In the genomic region with DNA sequence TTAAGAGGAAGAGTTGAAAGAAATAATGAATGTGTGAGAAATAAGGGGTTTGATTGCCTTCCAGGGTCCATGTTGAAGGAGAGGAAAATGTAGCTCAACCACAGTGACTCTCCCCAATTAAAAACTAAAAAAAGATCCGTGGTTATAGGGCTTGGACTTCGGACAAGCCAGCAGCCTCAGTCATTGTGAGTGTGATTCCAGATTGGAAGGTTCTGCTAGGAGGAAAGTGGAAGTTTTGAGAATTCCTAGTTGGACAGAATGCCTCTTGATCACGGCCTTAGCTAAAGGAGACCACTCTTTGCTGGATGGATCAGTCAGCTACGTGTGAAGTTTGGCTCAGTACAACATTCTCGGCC, we compare ENCODE assay signal across 9 cellular contexts. TPM values are rescaled to one million over a fixed set of nuclear protein-coding genes. Genes with fewer than 3 reads are reported as not detected.
DNase-seq lines count a peak whose midpoint lies in the region; ATAC-seq, FAIRE-seq and TF ChIP-seq lines count a peak whose summit lies in the region.
"Had no signal": no experiment of that assay in that cellular context is flagged by ENCODE, and none has a peak within 500 bp of the region (broad histone marks: within the 10 kb centered on the region; RNA-seq: fewer than 3 reads in every experiment).

No MANE protein-coding gene starts in this region.

- peaks cover 97% of the 10 kb centered on the region for H3K79me2 ChIP-seq in endothelial cell of umbilical vein (ENCODE audit: control insufficient read depth, insufficient read depth, low read length)

- H3K27ac ChIP-seq in Panc1 (ENCODE audit: low read length) (peak overlapping the region; percentile 96), endothelial cell of umbilical vein (ENCODE audit: insufficient read depth, low read depth, low read length) (no peak overlapping the region), sigmoid colon (peak overlapping the region; percentile 58 to 93 (median 78))

- TF ChIP-seq EP300 in sigmoid colon (IDR thresholded peaks at IDR 0.05), result no peak

- FAIRE-seq in endothelial cell of umbilical vein (lab: Jason Lieb, UNC), result no peak

- H3K9ac ChIP-seq in endothelial cell of umbilical vein (replicated peaks; ENCODE audit: extremely low read depth, insufficient read depth, low read length), result no peak overlapping the region
- H3K9ac ChIP-seq: parathyroid adenoma had no signal

- in situ Hi-C loops in Panc1 (cut with HindIII; ENCODE audit: low pct_unique_long_range_greater_than_20kb, low sequenced_read_pairs), result no loop called here

- DNase-seq in GM03348 (ENCODE audit: low spot score) (peak; percentile 46), Panc1 (ENCODE audit: low read depth, low spot score) (no peak), endothelial cell of umbilical vein (ENCODE audit: low read depth, low spot score) (no peak), sigmoid colon (no peak), UCSD-AML1 (lab: John Stamatoyannopoulos, UW; ENCODE audit: unreplicated experiment) (no peak), Kasumi-1 (lab: John Stamatoyannopoulos, UW) (no peak)
- no peak for DNase-seq in central memory CD4-positive, alpha-beta T cell
- DNase-seq: NCI-H2171 had no signal

- WGBS in sigmoid colon, 2 donors, result 12 to 56% methylated on average over 5 of the region's 5 CpGs

- no peaks in the 10 kb centered on the region for H3K9me3 ChIP-seq in Panc1 (ENCODE audit: control insufficient read depth, insufficient read depth, low read depth, low read length)
- no peaks in the 10 kb centered on the region for H3K9me3 ChIP-seq in endothelial cell of umbilical vein (replicated peaks; ENCODE audit: control insufficient read depth, insufficient read depth, low read length)
- no peaks in the 10 kb centered on the region for H3K9me3 ChIP-seq in sigmoid colon

- H2AFZ ChIP-seq in endothelial cell of umbilical vein (ENCODE audit: low read depth, low read length), result no peak overlapping the region
- H2AFZ ChIP-seq: parathyroid adenoma had no signal

- dilution Hi-C loops in endothelial cell of umbilical vein (cut with MboI; ENCODE audit: extremely low pct_ligation_motif_present, low sequenced_read_pairs), result loop anchor here (25.0 kb wide), 1 partner anchor 98 kb away; no protein-coding TSS in a partner anchor

- CTCF ChIA-PET in Panc1 (lab: Charles Lee), result no interaction called here
- CTCF ChIA-PET in endothelial cell of umbilical vein (lab: Charles Lee), result interaction anchor here (1.3 kb wide), 1 partner anchor 15 kb away, joined by 6 read pairs; no protein-coding TSS in a partner anchor

- H3K4me3 ChIP-seq in Panc1 (ENCODE audit: low read depth in 2 of 2, low read length in 2 of 2) (no peak overlapping the region), endothelial cell of umbilical vein (replicated peaks in 1 of 3; ENCODE audit: insufficient read depth in 1 of 3, low read depth in 1 of 3, low read length in 3 of 3) (no peak overlapping the region), sigmoid colon (no peak overlapping the region)

- BruUV-seq in Panc1 (replicated peaks; lab: Mats Ljungman, UMichigan) (no TSS peak), endothelial cell of umbilical vein (replicated peaks; lab: Mats Ljungman, UMichigan) (no TSS peak)

- POLR2A ChIA-PET in Panc1 (lab: Charles Lee), result no interaction called here
- POLR2A ChIA-PET in endothelial cell of umbilical vein (lab: Charles Lee), result no interaction called here

- no peaks in the 10 kb centered on the region for H3K36me3 ChIP-seq in Panc1 (ENCODE audit: control insufficient read depth, insufficient read depth, low read length)
- peaks cover 5 to 6% of the 10 kb centered on the region in 2 experiments for H3K36me3 ChIP-seq in endothelial cell of umbilical vein (ENCODE audit: control insufficient read depth in 2 of 2, extremely low read depth in 1 of 2, insufficient read depth in 2 of 2, low read length in 2 of 2)
- no peaks in the 10 kb centered on the region for H3K36me3 ChIP-seq in sigmoid colon

- intact Hi-C loops in Panc1 (cut with micrococcal nuclease; ENCODE audit: unreplicated experiment), result no loop called here
- intact Hi-C loops in endothelial cell of umbilical vein (cut with micrococcal nuclease), result no loop called here
- intact Hi-C loops in sigmoid colon (cut with DNase I), result no loop called here

- no peaks in the 10 kb centered on the region for H3K27me3 ChIP-seq in Panc1 (ENCODE audit: control insufficient read depth, insufficient read depth, low read length)
- H3K27me3 ChIP-seq in endothelial cell of umbilical vein (ENCODE audit: control insufficient read depth in 2 of 2, insufficient read depth in 2 of 2, low read length in 2 of 2), result no peaks in the 10 kb centered on the region
- no peaks in the 10 kb centered on the region for H3K27me3 ChIP-seq in sigmoid colon

- peaks cover 4% of the 10 kb centered on the region for H4K20me1 ChIP-seq in endothelial cell of umbilical vein (replicated peaks; ENCODE audit: control insufficient read depth, extremely low read depth, insufficient read depth, low read length)

- no peak overlapping the region for H3K4me2 ChIP-seq in endothelial cell of umbilical vein (ENCODE audit: insufficient read depth, low read length)

- no peaks in the 10 kb centered on the region for H3K9me1 ChIP-seq in endothelial cell of umbilical vein (replicated peaks; ENCODE audit: control insufficient read depth, extremely low read depth, insufficient read depth, low read length)

- H3K4me1 ChIP-seq in Panc1 (ENCODE audit: control insufficient read depth, insufficient read depth, low read length) (peaks cover 78% of the 10 kb centered on the region), endothelial cell of umbilical vein (ENCODE audit: control insufficient read depth, extremely low read depth, insufficient read depth, low read length) (peaks cover 19% of the 10 kb centered on the region), sigmoid colon (peaks cover 0 to 82% (median 74%) of the 10 kb centered on the region in 4 donors)

- TF ChIP-seq CTCF in Panc1 (IDR thresholded peaks at IDR 0.05) (no peak), endothelial cell of umbilical vein (IDR thresholded peaks at IDR 0.05; ENCODE audit: extremely low read depth in 1 of 2, insufficient read depth in 1 of 2, low read depth in 1 of 2, low read length in 2 of 2) (no peak), sigmoid colon (IDR thresholded peaks at IDR 0.05) (no peak)

- ATAC-seq in Panc1, result no peak

- TF ChIP-seq POLR2A in endothelial cell of umbilical vein (IDR thresholded peaks at IDR 0.05; ENCODE audit: low read depth, low read length), result no peak
- no peak for TF ChIP-seq POLR2A in sigmoid colon (IDR thresholded peaks at IDR 0.05)

TF ChIP-seq in endothelial cell of umbilical vein, 7 proteins besides CTCF, POLR2A, EP300 and RAD21:
- TF ChIP-seq FOS (IDR thresholded peaks at IDR 0.05; ENCODE audit: borderline replicate concordance, insufficient read depth, low read length) (no peak), POLR2AphosphoS5 (IDR thresholded peaks at IDR 0.05; ENCODE audit: insufficient read depth, low read depth, low read length) (peak; percentile 14), GATA2 (IDR thresholded peaks at IDR 0.05; ENCODE audit: insufficient read depth, insufficient read length, low read depth, low read length) (no peak)
TF ChIP-seq in endothelial cell of umbilical vein: peak in this region for 1.

RNA-seq across cellular contexts. Expression of gene FLNB, which starts 27.3 kb away (rescaled TPM):
- 309 TPM for total RNA-seq in Panc1 (2021; ENCODE audit: unreplicated experiment)
- polyA plus RNA-seq in Panc1 (2012; ENCODE audit: insufficient read length), result 366 TPM
- total RNA-seq in endothelial cell of umbilical vein, result 595 and 670 TPM in 2 replicates
- 479 and 516 TPM in 2 replicates for polyA plus RNA-seq in endothelial cell of umbilical vein
- polyA plus RNA-seq in endothelial cell of umbilical vein (2011; cell fraction: cytosol; rRNA removed), result 267 and 270 TPM in 2 replicates
- polyA plus RNA-seq in endothelial cell of umbilical vein (2011; cell fraction: nucleus; rRNA removed), result 3,546 and 4,297 TPM in 2 replicates
- 427 and 466 TPM in 2 replicates for polyA plus RNA-seq in endothelial cell of umbilical vein (2012)
- polyA minus RNA-seq in endothelial cell of umbilical vein, result 1,506 and 1,741 TPM in 2 replicates
- polyA minus RNA-seq in endothelial cell of umbilical vein (2011; cell fraction: cytosol; rRNA and poly(A)+ RNA removed), result 139 TPM
- polyA minus RNA-seq in endothelial cell of umbilical vein (2011; cell fraction: nucleus; rRNA and poly(A)+ RNA removed), result 3,042 and 3,714 TPM in 2 replicates
- 100 to 1,000 TPM in 1 of 4 donors, 10 to 100 TPM in 3; 51.7 to 121 (median 76.7) TPM for total RNA-seq in sigmoid colon
- polyA plus RNA-seq in sigmoid colon, result 100 to 1,000 TPM; 109 to 277 (median 121) TPM
